ENCODE assay signal across 12 cellular contexts in the genomic region with DNA sequence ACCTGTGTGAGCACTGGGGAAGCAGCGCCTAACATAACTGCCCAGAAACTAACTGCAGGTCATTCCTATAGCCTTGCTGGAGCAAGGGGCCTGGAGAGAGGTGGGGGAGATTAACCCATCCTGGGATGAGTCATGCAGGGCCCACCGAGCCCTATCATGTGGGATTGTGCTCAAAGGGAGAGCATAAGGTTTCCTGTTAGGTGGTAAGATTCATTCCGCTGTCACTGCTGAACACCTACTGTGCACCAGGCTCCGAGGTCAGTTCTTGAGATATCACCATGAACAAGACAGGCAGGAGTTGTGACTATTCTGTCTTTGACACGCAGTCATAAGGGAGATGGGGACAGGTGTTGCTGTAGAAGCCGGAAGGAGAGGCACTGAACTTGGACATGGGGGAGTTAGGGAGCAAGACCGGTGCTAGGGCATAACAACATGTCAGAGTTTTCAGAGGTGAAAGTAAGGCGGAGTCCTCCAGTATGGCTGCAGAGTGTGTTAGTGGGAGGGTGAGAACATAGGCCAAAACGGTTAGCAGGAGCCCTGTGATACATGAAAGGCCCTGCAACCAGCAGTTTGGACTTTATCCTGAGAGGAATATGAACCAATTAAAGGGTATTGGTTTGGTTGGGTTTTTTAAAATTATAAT. TPM values are rescaled to one million over a fixed set of nuclear protein-coding genes. Genes with fewer than 3 reads are reported as not detected.
DNase-seq lines count a peak whose midpoint lies in the region; ATAC-seq, FAIRE-seq and TF ChIP-seq lines count a peak whose summit lies in the region.
"Had no signal": no experiment of that assay in that cellular context is flagged by ENCODE, and none has a peak within 500 bp of the region (broad histone marks: within the 10 kb centered on the region; RNA-seq: fewer than 3 reads in every experiment).

No MANE protein-coding gene starts in this region.

- H3K27me3 ChIP-seq in hepatocyte (no peaks in the 10 kb centered on the region), heart right ventricle (no peaks in the 10 kb centered on the region), small intestine (ENCODE audit: control insufficient read depth in 2 of 2, insufficient read depth in 2 of 2, low read length in 2 of 2) (no peaks in the 10 kb centered on the region)

- H3K4me3 ChIP-seq in hepatocyte, result no peak overlapping the region
- H3K4me3 ChIP-seq in heart right ventricle, result no peak overlapping the region
- no peak overlapping the region for H3K4me3 ChIP-seq in small intestine (ENCODE audit: low read depth in 1 of 2, low read length in 2 of 2)

- CTCF ChIA-PET in WTC11 (lab: Charles Lee), result interaction anchor here (0.8 to 1.8 kb wide), 2 partner anchors 97 to 795 kb away, joined by 3 to 10 read pairs; no protein-coding TSS in a partner anchor

- H3K9me3 Mint-ChIP-seq in activated T-cell treated with anti-CD3 and anti-CD28 coated beads, Interleukin-2, amount 50 U/mL, for 24 hours, result no peaks in the 10 kb centered on the region
- no peaks in the 10 kb centered on the region for H3K9me3 Mint-ChIP-seq in WTC11
- no peaks in the 10 kb centered on the region for H3K9me3 Mint-ChIP-seq in stimulated activated memory B cell treated with anti-CD40 and anti-IgM and Interleukin-4, amounts not matched to agents 10 μg/mL and 1 μg/mL and 100 μg/mL, for 72 hours

- no peaks in the 10 kb centered on the region for H3K27me3 Mint-ChIP-seq in activated T-cell treated with anti-CD3 and anti-CD28 coated beads, Interleukin-2, amount 50 U/mL, for 24 hours
- no peaks in the 10 kb centered on the region for H3K27me3 Mint-ChIP-seq in WTC11 (ENCODE audit: low read depth)
- no peaks in the 10 kb centered on the region for H3K27me3 Mint-ChIP-seq in stimulated activated memory B cell treated with anti-CD40 and anti-IgM and Interleukin-4, amounts not matched to agents 10 μg/mL and 1 μg/mL and 100 μg/mL, for 72 hours

- intact Hi-C loops in heart right ventricle (cut with DNase I), result loop anchor here in 3 of 10 donors (10.0 kb wide), 3 partner anchors 241 to 281 kb away; partner anchors contain the start of genes GORASP1 (in 1 of the 3) and TTC21A (in 1 of the 3)

- ATAC-seq in WTC11 (no peak), heart right ventricle (no peak), HG03108 (IDR thresholded peaks at IDR 0.05; ENCODE audit: unreplicated experiment) (no peak)
- no peak for ATAC-seq in stimulated activated memory B cell treated with anti-CD40 and anti-IgM and Interleukin-4, amounts not matched to agents 10 μg/mL and 1 μg/mL and 100 μg/mL, for 72 hours

- 71% methylated on average over 9 of the region's 9 CpGs for WGBS in hepatocyte (ENCODE audit: low lambda C conversion rate, missing lambda C conversion rate)
- WGBS in heart right ventricle, 2 donors, result 72 to 77% methylated on average over 9 of the region's 9 CpGs
- 23 to 60% (median 35%) methylated on average over 9 of the region's 9 CpGs for WGBS in small intestine, 3 donors

- peak overlapping the region; percentile 83 for H3K4me2 ChIP-seq in hepatocyte

- peak overlapping the region; percentile 84 for H3K27ac Mint-ChIP-seq in activated T-cell treated with anti-CD3 and anti-CD28 coated beads, Interleukin-2, amount 50 U/mL, for 24 hours
- peak overlapping the region; percentile 71 for H3K27ac Mint-ChIP-seq in WTC11
- peak overlapping the region; percentile 1 for H3K27ac Mint-ChIP-seq in stimulated activated memory B cell treated with anti-CD40 and anti-IgM and Interleukin-4, amounts not matched to agents 10 μg/mL and 1 μg/mL and 100 μg/mL, for 72 hours

- H3K27ac ChIP-seq in hepatocyte, result no peak overlapping the region
- H3K27ac ChIP-seq in heart right ventricle, result no peak overlapping the region
- H3K27ac ChIP-seq in small intestine (ENCODE audit: low read depth in 1 of 2, low read length in 1 of 2), result peak overlapping the region in 1 of 2 donors; percentile 8

- H3K4me1 ChIP-seq in hepatocyte (ENCODE audit: insufficient read depth) (peaks cover 34% of the 10 kb centered on the region), heart right ventricle (peaks cover 10 to 46% (median 23%) of the 10 kb centered on the region in 9 donors), small intestine (ENCODE audit: control insufficient read depth in 2 of 2, insufficient read depth in 1 of 2, low read depth in 1 of 2, low read length in 1 of 2) (peaks cover 6 to 13% of the 10 kb centered on the region in 2 donors)

- peaks cover 69% of the 10 kb centered on the region for H3K79me2 ChIP-seq in hepatocyte

- H3K36me3 Mint-ChIP-seq in activated T-cell treated with anti-CD3 and anti-CD28 coated beads, Interleukin-2, amount 50 U/mL, for 24 hours (ENCODE audit: low read depth), result peaks cover 55% of the 10 kb centered on the region
- peaks cover 12% of the 10 kb centered on the region for H3K36me3 Mint-ChIP-seq in WTC11
- peaks cover 19% of the 10 kb centered on the region for H3K36me3 Mint-ChIP-seq in stimulated activated memory B cell treated with anti-CD40 and anti-IgM and Interleukin-4, amounts not matched to agents 10 μg/mL and 1 μg/mL and 100 μg/mL, for 72 hours

- peaks cover 62% of the 10 kb centered on the region for H3K4me1 Mint-ChIP-seq in activated T-cell treated with anti-CD3 and anti-CD28 coated beads, Interleukin-2, amount 50 U/mL, for 24 hours (ENCODE audit: low read depth)
- peaks cover 31% of the 10 kb centered on the region for H3K4me1 Mint-ChIP-seq in WTC11
- H3K4me1 Mint-ChIP-seq in stimulated activated memory B cell treated with anti-CD40 and anti-IgM and Interleukin-4, amounts not matched to agents 10 μg/mL and 1 μg/mL and 100 μg/mL, for 72 hours, result peaks cover 59% of the 10 kb centered on the region

- H3K4me3 Mint-ChIP-seq in activated T-cell treated with anti-CD3 and anti-CD28 coated beads, Interleukin-2, amount 50 U/mL, for 24 hours, result peak overlapping the region; percentile 99
- H3K4me3 Mint-ChIP-seq in WTC11, result peak overlapping the region; percentile 97
- H3K4me3 Mint-ChIP-seq in stimulated activated memory B cell treated with anti-CD40 and anti-IgM and Interleukin-4, amounts not matched to agents 10 μg/mL and 1 μg/mL and 100 μg/mL, for 72 hours, result no peak overlapping the region

- POLR2A ChIA-PET in WTC11 (lab: Charles Lee), result interaction anchor here (2.1 kb wide), 1 partner anchor 20 kb away, joined by 24 read pairs; the partner anchor contains the start of gene RPSA

- H3K9me2 ChIP-seq in hepatocyte (replicated peaks; ENCODE audit: insufficient read depth), result no peaks in the 10 kb centered on the region

- DNase-seq in activated T-cell treated with anti-CD3 and anti-CD28 coated beads, Interleukin-2, amount 50 U/mL, for 24 hours, result no peak
- DNase-seq in activated T-cell treated with anti-CD3 and anti-CD28 coated beads for 4 hours (no peak), WTC11 (ENCODE audit: low spot score) (no peak), hepatocyte (ENCODE audit: low spot score) (no peak), heart right ventricle (no peak), small intestine (no peak)
- DNase-seq: NCI-H187 treated with DMSO at 0.1 percent for 48 hours, OCI-M1 had no signal

- H3K9me3 ChIP-seq in hepatocyte (ENCODE audit: low read depth) (no peaks in the 10 kb centered on the region), heart right ventricle (no peaks in the 10 kb centered on the region), small intestine (ENCODE audit: control insufficient read depth, low read depth) (no peaks in the 10 kb centered on the region)

- no peak overlapping the region for H2AFZ ChIP-seq in hepatocyte

- no peak for TF ChIP-seq CTCF in WTC11 (IDR thresholded peaks at IDR 0.05)
- no peak for TF ChIP-seq CTCF in hepatocyte (IDR thresholded peaks at IDR 0.05; ENCODE audit: poor library complexity)
- no peak for TF ChIP-seq CTCF in heart right ventricle (IDR thresholded peaks at IDR 0.05)

- H4K20me1 ChIP-seq in hepatocyte (ENCODE audit: insufficient read depth, poor library complexity, severe bottlenecking), result peaks cover 50% of the 10 kb centered on the region

- FAIRE-seq in small intestine (lab: Jason Lieb, UNC), result no peak
- FAIRE-seq: TTC549 had no signal

- H3K36me3 ChIP-seq in hepatocyte (replicated peaks; ENCODE audit: insufficient read depth, low read depth) (no peaks in the 10 kb centered on the region), heart right ventricle (peaks cover 0 to 16% (median 9%) of the 10 kb centered on the region in 9 donors), small intestine (ENCODE audit: control insufficient read depth in 2 of 2, insufficient read depth in 2 of 2, low read length in 2 of 2) (peaks cover 0 to 3% of the 10 kb centered on the region in 2 donors)

TF ChIP-seq in WTC11, 78 proteins besides CTCF, POLR2A, EP300 and RAD21:
- TF ChIP-seq SMAD3 (CRISPR knock-in tag; IDR thresholded peaks at IDR 0.05; ENCODE audit: borderline replicate concordance) (0 out of 2 replicates have a peak, but pooled peaks have one; percentile 15), SP1 (CRISPR knock-in tag; conservative IDR thresholded peaks at IDR 0.05) (no peak)

RNA-seq across cellular contexts. Expression of gene SLC25A38, which starts 2.4 kb away (rescaled TPM):
- total RNA-seq in WTC11 (2021), result 34.9 to 37.3 TPM (median 36.7 TPM) in 3 replicates
- total RNA-seq in hepatocyte, result 37.2 and 43.2 TPM in 2 replicates
- polyA plus RNA-seq in hepatocyte, result 32.4 and 35.7 TPM in 2 replicates
- total RNA-seq in heart right ventricle, result 10 to 100 TPM in 9 of 10 donors, 1 to 10 TPM in 1; 9.7 to 25.8 (median 19.2) TPM
- polyA plus RNA-seq in heart right ventricle, result 10 to 100 TPM; 15.8 to 24.4 TPM
- 10 to 100 TPM; 17.3 to 33.3 (median 28.2) TPM for polyA plus RNA-seq in small intestine

RNA-seq across cellular contexts. Expression of gene RPSA, which starts 20.9 kb away (rescaled TPM):
- total RNA-seq in WTC11 (2021) (2,455 to 2,509 TPM (median 2,505 TPM) in 3 replicates), hepatocyte (961 and 1,236 TPM in 2 replicates), heart right ventricle (100 to 1,000 TPM; 350 to 651 (median 384) TPM)
- polyA plus RNA-seq in hepatocyte (249 and 267 TPM in 2 replicates), heart right ventricle (1,000 to 10,000 TPM in 1 of 2 donors, 100 to 1,000 TPM in 1; 877 to 1,493 TPM), small intestine (1,000 to 10,000 TPM in 2 of 3 donors, 100 to 1,000 TPM in 1; 893 to 2,034 (median 1,412) TPM)

RNA-seq across cellular contexts. Expression of gene CCR8, which starts 56.1 kb away (rescaled TPM):
- total RNA-seq in WTC11 (2021) (0.33 TPM in 1 of 3 replicates, not detected in the others), hepatocyte (not detected in 2 replicates), heart right ventricle (not detected)
- polyA plus RNA-seq in hepatocyte (not detected in 2 replicates), heart right ventricle (not detected), small intestine (not detected)
- polyA plus RNA-seq: AG04450 had no signal

Comparison
In these comparisons a context has a peak if more than half of its experiments do, and no peak if none do; other contexts are left out.
1. H3K27ac Mint-ChIP-seq: peak in every context shown above with its lines; median percentile 84 in activated T-cell treated with anti-CD3 and anti-CD28 coated beads, Interleukin-2, amount 50 U/mL, for 24 hours; 71 in WTC11; 1 in stimulated activated memory B cell treated with anti-CD40 and anti-IgM and Interleukin-4, amounts not matched to agents 10 μg/mL and 1 μg/mL and 100 μg/mL, for 72 hours.